In the genomic region with DNA sequence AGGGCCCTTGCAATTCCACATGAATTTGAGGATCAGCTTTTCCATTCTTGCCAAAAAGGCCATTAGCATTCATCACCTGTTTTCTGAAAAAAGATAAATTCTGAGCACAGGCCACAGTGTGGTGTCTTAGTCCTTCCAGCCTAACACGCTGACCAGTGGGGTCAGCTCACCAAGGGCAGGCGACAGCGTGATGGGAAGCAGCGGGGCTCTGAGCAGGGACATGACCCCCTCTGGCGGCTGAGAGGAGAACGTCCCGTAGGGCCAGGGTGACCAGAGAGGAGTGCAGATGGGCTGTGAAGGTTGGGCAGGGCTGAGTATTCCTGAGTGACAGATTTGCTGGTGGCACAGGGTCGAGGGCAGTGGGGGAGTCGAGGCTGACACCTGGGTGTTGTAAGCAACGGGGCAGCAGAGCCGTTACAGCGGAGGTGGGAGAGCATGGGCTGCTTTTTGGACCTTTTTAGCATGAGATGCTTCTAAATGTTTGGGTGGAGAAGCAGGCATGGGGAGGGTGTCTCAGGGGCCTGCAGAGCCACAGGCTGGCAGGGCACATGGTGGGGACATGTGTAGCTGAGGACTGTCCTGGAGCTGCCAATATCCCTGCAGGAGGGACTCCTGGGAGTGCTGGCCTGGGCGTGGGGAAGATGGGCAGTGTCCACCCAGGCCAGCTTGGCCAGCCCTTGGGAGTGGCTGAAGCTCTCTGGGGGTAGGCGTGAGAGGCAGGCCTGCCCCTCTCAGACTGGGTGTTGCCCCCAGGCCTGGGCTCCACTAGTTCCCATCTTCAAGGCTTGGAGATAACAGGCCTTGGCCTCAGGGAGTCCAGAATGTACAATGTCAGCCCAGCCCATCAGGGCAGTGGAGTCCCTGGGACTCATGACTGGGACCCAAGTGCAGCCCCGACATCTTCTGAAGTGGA, we compare ENCODE assay signal across 8 cellular contexts. TPM values are rescaled to one million over a fixed set of nuclear protein-coding genes. Genes with fewer than 3 reads are reported as not detected.
DNase-seq lines count a peak whose midpoint lies in the region; ATAC-seq, FAIRE-seq and TF ChIP-seq lines count a peak whose summit lies in the region.

No MANE protein-coding gene starts in this region.

- peak; percentile 72 for ATAC-seq in left lobe of liver

- H3K27me3 Mint-ChIP-seq in chondrocyte (ENCODE audit: low read depth) = no peaks in the 10 kb centered on the region

- peak; percentile 79 for FAIRE-seq in A204.1 (lab: Jason Lieb, UNC)

- H3K36me3 Mint-ChIP-seq in chondrocyte (ENCODE audit: low read depth) = no peaks in the 10 kb centered on the region

- no peak overlapping the region for H3K4me3 Mint-ChIP-seq in chondrocyte (ENCODE audit: unreplicated experiment)

- peak overlapping the region; percentile 90 for H3K27ac Mint-ChIP-seq in chondrocyte (ENCODE audit: unreplicated experiment)

- peak; percentile 95 for TF ChIP-seq CTCF in chondrocyte (IDR thresholded peaks at IDR 0.05)

- H3K4me1 Mint-ChIP-seq in chondrocyte (ENCODE audit: low read depth) = peaks cover 29% of the 10 kb centered on the region

- H3K9me3 Mint-ChIP-seq in chondrocyte (ENCODE audit: low read depth) = no peaks in the 10 kb centered on the region

- DNase-seq in GM19238 (ENCODE audit: insufficient read length, low spot score) (peak; percentile 78), NCI-H510A (lab: John Stamatoyannopoulos, UW) (peak; percentile 73), chondrocyte (ENCODE audit: low spot score) (peak; percentile 94), left lobe of liver (ENCODE audit: low spot score) (peak; percentile 88), NCI-H187 treated with DMSO at 0.1 percent for 48 hours (lab: John Stamatoyannopoulos, UW) (no peak)
- DNase-seq in activated CD4-positive, alpha-beta T cell treated with anti-CD3 and anti-CD28 coated beads for 24 hours (ENCODE audit: low read depth in 2 of 2) = peak; percentile 56 to 60
- DNase-seq in stimulated activated CD4-positive, alpha-beta T cell treated with anti-CD3 and anti-CD28 coated beads, Interleukin-2, amount 100 ng/mL, for 48 hours = peak; percentile 57 to 72

RNA-seq across cellular contexts. Expression of a gene that starts 8.6 kb away (rescaled TPM):
- total RNA-seq in chondrocyte = 2.1 to 2.3 TPM (median 2.1 TPM) in 3 replicates
- total RNA-seq in left lobe of liver = 1.4 TPM

RNA-seq across cellular contexts. Expression of a gene that starts 12.6 kb away (rescaled TPM):
- 0.67 to 0.90 TPM (median 0.68 TPM) in 3 replicates for total RNA-seq in chondrocyte
- 11.3 TPM for total RNA-seq in left lobe of liver

RNA-seq across cellular contexts. Expression of a gene that starts 15.6 kb away (rescaled TPM):
- total RNA-seq in chondrocyte (419 to 543 TPM (median 538 TPM) in 3 replicates), left lobe of liver (97.3 TPM)
